In the genomic region with DNA sequence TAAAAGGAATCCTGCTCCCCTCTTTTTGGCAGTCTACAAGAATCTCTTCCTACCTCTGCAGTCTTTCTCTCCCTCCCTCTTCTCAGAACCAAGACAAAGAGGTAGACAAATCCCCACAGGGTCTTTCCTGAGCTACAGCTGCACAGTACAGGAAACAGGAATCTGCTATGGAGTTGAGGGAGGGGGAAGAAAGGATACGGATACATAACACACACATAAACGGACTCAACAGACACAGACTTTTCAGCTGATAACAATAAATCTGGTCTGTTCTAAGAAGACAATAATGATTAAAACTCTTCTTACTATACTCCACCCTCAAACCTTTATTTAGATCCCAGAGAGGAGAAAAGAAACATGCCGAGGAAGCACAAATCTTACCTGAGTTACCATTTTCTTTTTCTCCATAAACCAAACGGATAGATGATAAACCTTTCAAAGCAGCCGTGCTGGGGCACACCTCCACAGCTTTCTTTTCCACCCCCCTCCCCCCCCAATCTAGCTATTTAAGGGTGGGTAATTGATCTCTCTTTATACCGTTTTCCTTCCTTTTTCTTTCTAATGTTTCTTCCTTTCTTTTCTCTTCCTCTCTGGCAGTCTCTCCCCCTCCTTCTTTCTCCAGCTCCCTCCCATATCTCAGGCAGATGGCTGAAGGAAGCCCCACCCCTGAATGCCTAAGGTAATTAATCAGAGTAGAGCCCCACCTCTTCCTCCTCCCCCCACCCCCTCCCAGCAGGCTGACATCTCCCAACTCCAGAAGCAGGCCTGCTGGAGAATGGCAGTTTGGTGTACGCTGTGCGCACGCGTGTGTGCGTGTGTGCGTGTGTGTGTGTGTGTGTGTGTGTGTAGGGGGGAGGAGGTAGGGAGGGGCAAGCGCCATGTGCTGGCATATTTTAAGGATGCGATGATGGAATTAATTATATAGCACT, we compare ENCODE assay signal across 8 cellular contexts.
DNase-seq lines count a peak whose midpoint lies in the region; TF ChIP-seq lines count a peak whose summit lies in the region.

No MANE protein-coding gene starts in this region.

- H3K27me3 ChIP-seq in ascending aorta (no peaks in the 10 kb centered on the region), right atrium auricular region (no peaks in the 10 kb centered on the region), prostate gland (replicated peaks; ENCODE audit: insufficient read depth) (no peaks in the 10 kb centered on the region)

- H3K36me3 ChIP-seq in ascending aorta (no peaks in the 10 kb centered on the region), right atrium auricular region (no peaks in the 10 kb centered on the region), prostate gland (no peaks in the 10 kb centered on the region)

- WGBS in prostate gland, result 10% methylated on average over 14 of the region's 14 CpGs

- TF ChIP-seq CTCF in ascending aorta (IDR thresholded peaks at IDR 0.05), result no peak
- TF ChIP-seq CTCF in right atrium auricular region (IDR thresholded peaks at IDR 0.05), result no peak
- TF ChIP-seq CTCF in prostate gland (IDR thresholded peaks at IDR 0.05), result peak in 1 of 4 experiments; percentile 11

- H3K9me3 ChIP-seq in ascending aorta, result no peaks in the 10 kb centered on the region
- no peaks in the 10 kb centered on the region for H3K9me3 ChIP-seq in right atrium auricular region
- no peaks in the 10 kb centered on the region for H3K9me3 ChIP-seq in prostate gland

- H3K27ac ChIP-seq in ascending aorta (peak overlapping the region; percentile 72 to 79), right atrium auricular region (peak overlapping the region; percentile 77 to 85), prostate gland (peak overlapping the region; percentile 79)

- H3K4me1 ChIP-seq in ascending aorta (peaks cover 6 to 33% of the 10 kb centered on the region in 2 donors), right atrium auricular region (peaks cover 0 to 61% of the 10 kb centered on the region in 2 donors), prostate gland (replicated peaks) (peaks cover 3% of the 10 kb centered on the region)

- DNase-seq in activated T-cell treated with anti-CD3 and anti-CD28 coated beads for 48 hours (ENCODE audit: low read depth), result peak; percentile 6
- DNase-seq in activated T-cell treated with anti-CD3 and anti-CD28 coated beads, Interleukin-2, amount 50 U/mL, for 1 hour, result no peak
- peak; percentile 81 for DNase-seq in NCI-H226
- DNase-seq in ascending aorta (ENCODE audit: low spot score in 2 of 2), result peak; percentile 58 to 93
- peak; percentile 89 for DNase-seq in right atrium auricular region (ENCODE audit: low spot score)
- DNase-seq in prostate gland (ENCODE audit: low spot score), result peak; percentile 82
- no peak for DNase-seq in stimulated activated CD4-positive, alpha-beta T cell treated with anti-CD3 and anti-CD28 coated beads, Interleukin-4, amount 100 ng/mL, for 4 hours
- no peak for DNase-seq in effector CD4-positive, alpha-beta T cell

- intact Hi-C loops in ascending aorta (cut with DNase I), result loop anchor here (2.0 to 5.0 kb wide), 6 partner anchors 58 to 282 kb away; no protein-coding TSS in a partner anchor
- intact Hi-C loops in prostate gland (cut with DNase I), result loop anchor here (5.0 kb wide), 3 partner anchors 52 to 213 kb away; no protein-coding TSS in a partner anchor

- peak; percentile 39 for TF ChIP-seq POLR2A in prostate gland (IDR thresholded peaks at IDR 0.05)

- H3K4me3 ChIP-seq in ascending aorta (peak overlapping the region; percentile 58 to 60), right atrium auricular region (peak overlapping the region; percentile 42 to 53), prostate gland (peak overlapping the region; percentile 36 to 46)

Comparison
In these comparisons a context has a peak if more than half of its experiments do, and no peak if none do; other contexts are left out.
1. DNase-seq: peak in activated T-cell treated with anti-CD3 and anti-CD28 coated beads for 48 hours (single experiment), NCI-H226 (single experiment), ascending aorta (2 of 2), right atrium auricular region (single experiment) and prostate gland (single experiment); none in activated T-cell treated with anti-CD3 and anti-CD28 coated beads, Interleukin-2, amount 50 U/mL, for 1 hour (single experiment), stimulated activated CD4-positive, alpha-beta T cell treated with anti-CD3 and anti-CD28 coated beads, Interleukin-4, amount 100 ng/mL, for 4 hours (0 of 2) and effector CD4-positive, alpha-beta T cell (single experiment).
2. Peak in every context shown above with its lines, with median percentiles within 50 percentile points of each other: H3K27ac ChIP-seq and H3K4me3 ChIP-seq.